In genomic region chr3:142981108-142981507, GRCh38 we compare ENCODE assay signal across 18 cellular contexts. TPM values are rescaled to one million over a fixed set of nuclear protein-coding genes. Genes with fewer than 3 reads are reported as not detected.
DNase-seq lines count a peak whose midpoint lies in the region; FAIRE-seq and TF ChIP-seq lines count a peak whose summit lies in the region.
"Had no signal": no experiment of that assay in that cellular context is flagged by ENCODE, and none has a peak within 500 bp of the region (broad histone marks: within the 10 kb centered on the region; RNA-seq: fewer than 3 reads in every experiment).

No MANE protein-coding gene starts in this region.

- no peak overlapping the region for H3K4me3 ChIP-seq in keratinocyte (ENCODE audit: control insufficient read depth in 2 of 3, extremely low read depth in 1 of 3, insufficient read depth in 2 of 3, low read depth in 1 of 3, low read length in 3 of 3)
- H3K4me3 ChIP-seq: esophagus muscularis mucosa, pancreas, skin epidermis had no signal

- no peak overlapping the region for H3K27ac ChIP-seq in keratinocyte (ENCODE audit: control insufficient read depth, insufficient read depth, low read length)
- H3K27ac ChIP-seq: brain microvascular endothelial cell, esophagus muscularis mucosa, pancreas, skin epidermis had no signal

- TF ChIP-seq CTCF in keratinocyte (optimal IDR thresholded peaks at IDR 0.05 in 1 of 3, IDR thresholded peaks at IDR 0.05 in 1 of 3, conservative IDR thresholded peaks at IDR 0.05 in 1 of 3; ENCODE audit: extremely low read depth in 1 of 3, insufficient read depth in 2 of 3, low read length in 3 of 3), result peak in 2 of 3 experiments; percentile 2 to 6

- in situ Hi-C loops in KBM-7 (cut with MboI; ENCODE audit: low pct_unique_long_range_greater_than_20kb, low sequenced_read_pairs), result loop anchor here (25.0 kb wide), 1 partner anchor 394 kb away; the partner anchor contains the start of genes ATR and PLS1

- no peak for FAIRE-seq in keratinocyte (lab: Jason Lieb, UNC)
- FAIRE-seq: GM12892, pancreas had no signal

- H3K9me1 ChIP-seq in keratinocyte (ENCODE audit: control insufficient read depth, extremely low read depth, insufficient read depth, low read length), result no peaks in the 10 kb centered on the region

- no peaks in the 10 kb centered on the region for H3K36me3 ChIP-seq in keratinocyte (ENCODE audit: control insufficient read depth in 2 of 2, extremely low read depth in 1 of 2, insufficient read depth in 2 of 2, low read length in 2 of 2)
- H3K36me3 ChIP-seq: brain microvascular endothelial cell, esophagus muscularis mucosa, pancreas had no signal

- H3K9me3 ChIP-seq in keratinocyte (ENCODE audit: control insufficient read depth, low read depth, low read length), result no peaks in the 10 kb centered on the region
- H3K9me3 ChIP-seq: esophagus muscularis mucosa, pancreas had no signal

- H4K20me1 ChIP-seq in keratinocyte (ENCODE audit: control insufficient read depth, extremely low read depth, insufficient read depth, low read length), result no peaks in the 10 kb centered on the region

- H3K9ac ChIP-seq in keratinocyte (ENCODE audit: control insufficient read depth, extremely low read depth, insufficient read depth, low read length), result no peak overlapping the region

- dilution Hi-C loops in keratinocyte (cut with MboI; ENCODE audit: extremely low pct_ligation_motif_present, low sequenced_read_pairs), result no loop called here

- no peaks in the 10 kb centered on the region for H3K27me3 ChIP-seq in keratinocyte (ENCODE audit: control insufficient read depth, extremely low read depth, insufficient read depth, low read length)
- H3K27me3 ChIP-seq: brain microvascular endothelial cell, pancreas had no signal

- DNase-seq in DMS 273 treated with DMSO at 0.1 percent for 48 hours (lab: John Stamatoyannopoulos, UW), result peak; percentile 22
- peak; percentile 47 for DNase-seq in KBM-7
- peak; percentile 22 for DNase-seq in SK-N-DZ (ENCODE audit: low spot score)
- DNase-seq in keratinocyte (ENCODE audit: low read depth, low spot score), result no peak
- DNase-seq in anterior cingulate cortex (lab: John Stamatoyannopoulos, UW), result no peak
- DNase-seq in NCI-H1417 (lab: John Stamatoyannopoulos, UW), result no peak
- DNase-seq in T-helper 9 cell, result no peak
- DNase-seq: activated CD4-positive, alpha-beta T cell treated with anti-CD3 and anti-CD28 coated beads, Interleukin-2, amount 10 ng/mL, durations not matched to agents 7 days and 5 days; brain microvascular endothelial cell; CD4-positive, alpha-beta memory T cell; hippocampal formation; left colon; NCI-H2029; NCI-H748 treated with DMSO at 0.1 percent for 48 hours; pancreas had no signal

- H2AFZ ChIP-seq in keratinocyte (ENCODE audit: control insufficient read depth, low read length), result no peak overlapping the region

- peaks cover 9% of the 10 kb centered on the region for H3K4me1 ChIP-seq in keratinocyte (ENCODE audit: control insufficient read depth, extremely low read depth, insufficient read depth, low read length)
- H3K4me1 ChIP-seq: pancreas had no signal

- no peaks in the 10 kb centered on the region for H3K79me2 ChIP-seq in keratinocyte (ENCODE audit: control insufficient read depth, insufficient read depth, low read length)

- no peak overlapping the region for H3K4me2 ChIP-seq in keratinocyte (ENCODE audit: control insufficient read depth, extremely low read depth, insufficient read depth, low read depth, low read length)

RNA-seq across cellular contexts. Expression of gene PAQR9, which starts 17.6 kb away (rescaled TPM):
- polyA plus RNA-seq in SK-N-DZ (2014; cell fraction: cytosol; rRNA removed), result not detected in 2 replicates
- 0.24 TPM in 1 of 2 replicates, not detected in the other for polyA plus RNA-seq in SK-N-DZ (2014; cell fraction: nucleus; rRNA removed)
- polyA plus RNA-seq in keratinocyte, result not detected in 3 replicates
- not detected for polyA plus RNA-seq in keratinocyte (2011; ENCODE audit: low read depth)
- not detected in 2 replicates for polyA plus RNA-seq in keratinocyte (2011; cell fraction: cytosol; rRNA removed)
- polyA plus RNA-seq in keratinocyte (2011; cell fraction: nucleus; rRNA removed), result not detected in 2 replicates
- polyA plus RNA-seq in keratinocyte (2012; ENCODE audit: low replicate concordance), result not detected in 2 replicates
- not detected in 3 replicates for polyA minus RNA-seq in keratinocyte
- not detected for polyA minus RNA-seq in keratinocyte (2011; cell fraction: cytosol; rRNA and poly(A)+ RNA removed)
- not detected in 2 replicates for polyA minus RNA-seq in keratinocyte (2011; cell fraction: nucleus; rRNA and poly(A)+ RNA removed)
- polyA plus RNA-seq: CD4-positive, alpha-beta memory T cell; pancreas had no signal

RNA-seq across cellular contexts. Expression of gene U2SURP, which starts 20.3 kb away (rescaled TPM):
- 75.0 and 78.6 TPM in 2 replicates for polyA plus RNA-seq in SK-N-DZ (2014; cell fraction: cytosol; rRNA removed)
- 201 and 239 TPM in 2 replicates for polyA plus RNA-seq in SK-N-DZ (2014; cell fraction: nucleus; rRNA removed)
- polyA plus RNA-seq in keratinocyte, result 37.8 to 75.9 TPM (median 40.3 TPM) in 3 replicates
- 141 TPM for polyA plus RNA-seq in keratinocyte (2011; ENCODE audit: low read depth)
- 21.3 and 33.5 TPM in 2 replicates for polyA plus RNA-seq in keratinocyte (2011; cell fraction: cytosol; rRNA removed)
- polyA plus RNA-seq in keratinocyte (2011; cell fraction: nucleus; rRNA removed), result 40.2 and 76.9 TPM in 2 replicates
- 41.4 and 67.1 TPM in 2 replicates for polyA plus RNA-seq in keratinocyte (2012; ENCODE audit: low replicate concordance)
- polyA minus RNA-seq in keratinocyte, result 23.4 to 77.9 TPM (median 28.8 TPM) in 3 replicates
- 22.1 TPM for polyA minus RNA-seq in keratinocyte (2011; cell fraction: cytosol; rRNA and poly(A)+ RNA removed)
- polyA minus RNA-seq in keratinocyte (2011; cell fraction: nucleus; rRNA and poly(A)+ RNA removed), result 28.8 and 73.0 TPM in 2 replicates

Comparison
In these comparisons a context has a peak if more than half of its experiments do, and no peak if none do; other contexts are left out.
1. DNase-seq: peak in DMS 273 treated with DMSO at 0.1 percent for 48 hours (single experiment), KBM-7 (single experiment) and SK-N-DZ (single experiment); none in keratinocyte (single experiment), anterior cingulate cortex (0 of 58), NCI-H1417 (0 of 3) and T-helper 9 cell (single experiment).